In genomic region chr11:6612816-6613136, GRCh38 we compare ENCODE assay signal across 8 cellular contexts. TPM values are rescaled to one million over a fixed set of nuclear protein-coding genes. Genes with fewer than 3 reads are reported as not detected.
DNase-seq lines count a peak whose midpoint lies in the region; FAIRE-seq and TF ChIP-seq lines count a peak whose summit lies in the region.

No MANE protein-coding gene starts in this region.

- H3K4me3 ChIP-seq in H7 (ENCODE audit: insufficient read depth, low read depth, low read length) (peak overlapping the region; percentile 94), bronchial epithelial cell (ENCODE audit: low read depth, low read length) (peak overlapping the region; percentile 78)

- H3K36me3 Mint-ChIP-seq in mesothelial cell of epicardium = peaks cover 19% of the 10 kb centered on the region

- TF ChIP-seq CTCF in GM12874 (IDR thresholded peaks at IDR 0.05; ENCODE audit: insufficient read depth, low read depth, low read length) = peak; percentile 62
- TF ChIP-seq CTCF in bronchial epithelial cell (IDR thresholded peaks at IDR 0.05; ENCODE audit: insufficient read depth, low read length, severe bottlenecking) = peak; percentile 52
- TF ChIP-seq CTCF in mesothelial cell of epicardium (IDR thresholded peaks at IDR 0.05; ENCODE audit: unreplicated experiment) = peak; percentile 31

- H3K27ac Mint-ChIP-seq in mesothelial cell of epicardium = no peak overlapping the region

- peak; percentile 70 for DNase-seq in H7
- peak in 2 of 3 experiments; percentile 79 to 88 for DNase-seq in NCI-H1417 (lab: John Stamatoyannopoulos, UW)
- DNase-seq in bronchial epithelial cell (ENCODE audit: low read depth) = no peak
- no peak for DNase-seq in mesothelial cell of epicardium (ENCODE audit: low spot score in 2 of 2, unreplicated experiment in 2 of 2)
- no peak for DNase-seq in anterior cingulate cortex (lab: John Stamatoyannopoulos, UW)
- no peak for DNase-seq in middle frontal gyrus (ENCODE audit: extremely low spot score, low spot score)
- no peak for DNase-seq in activated gamma-delta T cell treated with Interleukin-2 at 50 U/mL for 16 hours

- no peak overlapping the region for H3K4me3 Mint-ChIP-seq in mesothelial cell of epicardium

- H3K27me3 ChIP-seq in H7 (ENCODE audit: control insufficient read depth, insufficient read depth, low read length) (no peaks in the 10 kb centered on the region), bronchial epithelial cell (ENCODE audit: control insufficient read depth, insufficient read depth, low read length) (no peaks in the 10 kb centered on the region)

- H3K4me1 Mint-ChIP-seq in mesothelial cell of epicardium = peaks cover 8% of the 10 kb centered on the region

- no peaks in the 10 kb centered on the region for H3K27me3 Mint-ChIP-seq in mesothelial cell of epicardium (ENCODE audit: low read depth)

- FAIRE-seq in bronchial epithelial cell (lab: Jason Lieb, UNC) = no peak

- peaks cover 37% of the 10 kb centered on the region for H3K36me3 ChIP-seq in H7 (replicated peaks; ENCODE audit: control insufficient read depth, insufficient read depth, low read length)
- H3K36me3 ChIP-seq in bronchial epithelial cell (ENCODE audit: control insufficient read depth, insufficient read depth, low read length) = peaks cover 28% of the 10 kb centered on the region

- H3K9me3 Mint-ChIP-seq in mesothelial cell of epicardium = no peaks in the 10 kb centered on the region

RNA-seq across cellular contexts. Expression of gene TAF10, which starts 0.8 kb away (rescaled TPM):
- total RNA-seq in H7 (2014; rRNA removed; shearing (Covaris generic)) = 121 and 198 TPM in 2 replicates
- 43.2 and 70.2 TPM in 2 replicates for total RNA-seq in bronchial epithelial cell
- total RNA-seq in mesothelial cell of epicardium = 112 to 119 TPM (median 115 TPM) in 3 replicates

RNA-seq across cellular contexts. Expression of gene TPP1, which starts 6.4 kb away (rescaled TPM):
- total RNA-seq in H7 (2014; rRNA removed; shearing (Covaris generic)) = 13.9 and 17.1 TPM in 2 replicates
- total RNA-seq in bronchial epithelial cell (23.7 and 40.8 TPM in 2 replicates), mesothelial cell of epicardium (45.8 to 50.1 TPM (median 46.0 TPM) in 3 replicates)

RNA-seq across cellular contexts. Expression of gene ILK, which starts 9.2 kb away (rescaled TPM):
- 114 and 130 TPM in 2 replicates for total RNA-seq in H7 (2014; rRNA removed; shearing (Covaris generic))
- total RNA-seq in bronchial epithelial cell = 47.0 and 70.3 TPM in 2 replicates
- total RNA-seq in mesothelial cell of epicardium = 127 to 144 TPM (median 130 TPM) in 3 replicates

RNA-seq across cellular contexts. Expression of gene RRP8, which starts 9.4 kb away (rescaled TPM):
- 18.0 and 20.1 TPM in 2 replicates for total RNA-seq in H7 (2014; rRNA removed; shearing (Covaris generic))
- total RNA-seq in bronchial epithelial cell (10.3 and 10.5 TPM in 2 replicates), mesothelial cell of epicardium (18.6 to 22.5 TPM (median 21.0 TPM) in 3 replicates)

RNA-seq across cellular contexts. Expression of gene DCHS1, which starts 42.8 kb away (rescaled TPM):
- 15.7 and 16.8 TPM in 2 replicates for total RNA-seq in H7 (2014; rRNA removed; shearing (Covaris generic))
- total RNA-seq in bronchial epithelial cell (0.26 TPM in 2 replicates), mesothelial cell of epicardium (75.9 to 81.2 TPM (median 77.3 TPM) in 3 replicates)

Comparison
In these comparisons a context has a peak if more than half of its experiments do, and no peak if none do; other contexts are left out.
1. DNase-seq: peak in H7 (single experiment) and NCI-H1417 (2 of 3); none in bronchial epithelial cell (single experiment), mesothelial cell of epicardium (0 of 2), anterior cingulate cortex (0 of 58), middle frontal gyrus (single experiment) and activated gamma-delta T cell treated with Interleukin-2 at 50 U/mL for 16 hours (single experiment).
2. Peak in every context shown above with its lines, with median percentiles within 50 percentile points of each other: CTCF ChIP-seq.